Comparison of ENCODE assay signal across 20 cellular contexts in the genomic region with DNA sequence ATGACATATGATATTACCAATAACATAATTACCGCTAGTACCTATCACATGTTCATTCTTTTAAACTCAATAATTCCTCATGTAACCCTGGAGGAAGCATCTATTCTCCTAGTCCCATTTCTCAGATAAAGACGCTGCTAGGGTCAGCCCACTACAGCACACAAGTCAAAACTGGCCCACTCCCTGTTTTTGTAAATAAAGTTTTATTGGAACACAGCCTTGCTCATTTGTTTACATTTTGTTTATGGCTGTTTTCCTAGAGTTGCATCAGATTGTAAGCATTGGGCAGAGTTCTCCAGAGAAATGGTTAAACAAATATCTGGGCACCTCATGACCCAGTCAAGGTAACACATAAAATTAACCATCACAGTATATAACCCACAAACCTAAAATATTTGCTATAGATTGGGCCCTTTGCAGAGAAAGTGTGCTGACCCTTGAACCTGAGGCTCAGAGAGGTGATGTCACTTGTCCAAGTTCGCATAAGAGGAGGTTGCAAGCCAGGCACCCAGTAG. TPM values are rescaled to one million over a fixed set of nuclear protein-coding genes. Genes with fewer than 3 reads are reported as not detected.
DNase-seq lines count a peak whose midpoint lies in the region; ATAC-seq, FAIRE-seq and TF ChIP-seq lines count a peak whose summit lies in the region.
"Had no signal": no experiment of that assay in that cellular context is flagged by ENCODE, and none has a peak within 500 bp of the region (broad histone marks: within the 10 kb centered on the region; RNA-seq: fewer than 3 reads in every experiment).

No MANE protein-coding gene starts in this region.

- no peak overlapping the region for H2BK5ac ChIP-seq in H1 (ENCODE audit: low read depth, low read length)

- no peak overlapping the region for H3K14ac ChIP-seq in H1 (ENCODE audit: insufficient read length)

- H3K79me2 ChIP-seq in GM12878 (ENCODE audit: control insufficient read depth, insufficient read depth, low read length), result no peaks in the 10 kb centered on the region
- no peaks in the 10 kb centered on the region; a peak in 1 of 4 replicates for H3K79me2 ChIP-seq in H1 (ENCODE audit: control insufficient read depth in 1 of 2, insufficient read depth in 2 of 2, low read length in 2 of 2)

- H4K20me1 ChIP-seq in GM12878 (ENCODE audit: control insufficient read depth, insufficient read depth), result no peaks in the 10 kb centered on the region
- no peaks in the 10 kb centered on the region for H4K20me1 ChIP-seq in H1 (replicated peaks in 1 of 2; ENCODE audit: control insufficient read depth in 1 of 2, insufficient read depth in 2 of 2, low read length in 2 of 2)

- no peak overlapping the region for H4K91ac ChIP-seq in H1 (replicated peaks; ENCODE audit: insufficient read length, low read length)

- H3K27ac ChIP-seq in HEK293 (ENCODE audit: extremely low read depth, low read depth, low read length) (no peak overlapping the region), GM12878 (ENCODE audit: control insufficient read depth, insufficient read depth) (no peak overlapping the region), H1 (ENCODE audit: low read depth, low read length) (no peak overlapping the region)
- H3K27ac ChIP-seq: BLaER1 treated with 17β-estradiol and CSF1 and Interleukin-3, amounts not matched to agents 10 nM and 100 nM had no signal

- H3K4me2 ChIP-seq in GM12878 (ENCODE audit: control insufficient read depth, insufficient read depth) (no peak overlapping the region), H1 (ENCODE audit: insufficient read depth in 1 of 2, low read depth in 2 of 2, low read length in 2 of 2) (no peak overlapping the region)
- H3K4me2 ChIP-seq: BLaER1 treated with 17β-estradiol and CSF1 and Interleukin-3, amounts not matched to agents 10 nM and 100 nM; GM23338 had no signal

- no peak overlapping the region for H3K4me3 ChIP-seq in HEK293 (ENCODE audit: low read depth, low read length)
- H3K4me3 ChIP-seq in GM12878, result no peak overlapping the region
- no peak overlapping the region for H3K4me3 ChIP-seq in H1 (ENCODE audit: extremely low read depth in 1 of 4, insufficient read depth in 2 of 4, low read depth in 3 of 4, low read length in 4 of 4)
- H3K4me3 ChIP-seq: BLaER1 treated with 17β-estradiol and CSF1 and Interleukin-3, amounts not matched to agents 10 nM and 100 nM; GM23338 had no signal

- H3K56ac ChIP-seq in H1 (replicated peaks; ENCODE audit: insufficient read length, low read depth, low read length), result no peak overlapping the region

- H2AFZ ChIP-seq in GM12878 (ENCODE audit: control insufficient read depth, low read depth, low read length) (no peak overlapping the region), H1 (ENCODE audit: low read length) (no peak overlapping the region)
- H2AFZ ChIP-seq: GM23338 had no signal

- RAD21 ChIA-PET in GM12878 (lab: Charles Lee; ENCODE audit: unreplicated experiment), result no interaction called here

- H3K27me3 ChIP-seq in GM12878 (replicated peaks in 1 of 2; ENCODE audit: control insufficient read depth in 2 of 2, insufficient read depth in 2 of 2, low read length in 1 of 2) (no peaks in the 10 kb centered on the region; a peak in 1 of 4 replicates), H1 (replicated peaks in 1 of 4; ENCODE audit: control insufficient read depth in 3 of 4, extremely low read depth in 1 of 4, insufficient read depth in 3 of 4, low read length in 3 of 4) (no peaks in the 10 kb centered on the region)
- H3K27me3 ChIP-seq: BLaER1 treated with 17β-estradiol and CSF1 and Interleukin-3, amounts not matched to agents 10 nM and 100 nM had no signal

- no peak overlapping the region for H3K23ac ChIP-seq in H1 (ENCODE audit: insufficient read length)

- no peak overlapping the region for H2AK5ac ChIP-seq in H1 (ENCODE audit: low read depth, low read length)

- H3K9ac ChIP-seq in GM12878 (ENCODE audit: control insufficient read depth, insufficient read depth, low read length) (no peak overlapping the region), H1 (replicated peaks in 1 of 4; ENCODE audit: extremely low read depth in 1 of 4, low read depth in 3 of 4, low read length in 3 of 4) (no peak overlapping the region)
- H3K9ac ChIP-seq: BLaER1 treated with 17β-estradiol and CSF1 and Interleukin-3, amounts not matched to agents 10 nM and 100 nM had no signal

- CTCF ChIA-PET in HEK293 (lab: Yijun Ruan, JAX) (no interaction called here), GM12878 (lab: Yijun Ruan, JAX) (no interaction called here), H1 (lab: Charles Lee; ENCODE audit: partially characterized antibody) (interaction anchor here (1.4 kb wide), 1 partner anchor 17 kb away, joined by 5 read pairs; no protein-coding TSS in a partner anchor)

- H4K8ac ChIP-seq in H1 (ENCODE audit: extremely low read depth, insufficient read depth, low read length), result no peak overlapping the region

- no peak for TF ChIP-seq CTCF in HEK293 (tag by site-specific recombination; IDR thresholded peaks at IDR 0.05)
- TF ChIP-seq CTCF in GM12878 (IDR thresholded peaks at IDR 0.05 in 2 of 3, conservative IDR thresholded peaks at IDR 0.05 in 1 of 3; ENCODE audit: control insufficient read depth in 2 of 3, extremely low read depth in 1 of 3, insufficient read depth in 1 of 3, low read depth in 3 of 3, low read length in 3 of 3), result no peak
- TF ChIP-seq CTCF in H1 (IDR thresholded peaks at IDR 0.05; ENCODE audit: control extremely low read depth in 1 of 3, insufficient read depth in 1 of 3, low read depth in 1 of 3, low read length in 3 of 3), result no peak

- WGBS in GM12878 (ENCODE audit: insufficient coverage, insufficient replicate concordance, low lambda C conversion rate, missing lambda C conversion rate), result 33% methylated on average over 3 of the region's 3 CpGs
- WGBS in H1 (ENCODE audit: extremely low coverage in 1 of 2, insufficient coverage in 1 of 2, insufficient read length in 1 of 2, insufficient replicate concordance in 2 of 2, low coverage in 1 of 2, low lambda C conversion rate in 2 of 2, missing lambda C conversion rate in 1 of 2), 2 experiments, result 85% methylated on average over 3 of the region's 3 CpGs; no CpG with 5 or more reads in 1 of the 2 experiments

- H3K79me1 ChIP-seq in H1 (ENCODE audit: low read depth, low read length), result peaks cover 4% of the 10 kb centered on the region

- in situ Hi-C loops in GM12878 (cut with MboI), result no loop called here

- H3K9me3 ChIP-seq in HEK293 (ENCODE audit: control insufficient read depth, insufficient read depth, low read depth, low read length) (no peaks in the 10 kb centered on the region), GM12878 (replicated peaks; ENCODE audit: control insufficient read depth, insufficient read depth, low read length) (no peaks in the 10 kb centered on the region), H1 (ENCODE audit: insufficient read depth in 2 of 2, low read depth in 1 of 2, low read length in 1 of 2) (no peaks in the 10 kb centered on the region)
- H3K9me3 ChIP-seq: BLaER1 treated with 17β-estradiol and CSF1 and Interleukin-3, amounts not matched to agents 10 nM and 100 nM had no signal

- no peak for TF ChIP-seq EP300 in GM12878 (IDR thresholded peaks at IDR 0.05; ENCODE audit: borderline replicate concordance in 1 of 2, control insufficient read depth in 1 of 2, low read depth in 2 of 2, low read length in 2 of 2)
- TF ChIP-seq EP300 in H1 (IDR thresholded peaks at IDR 0.05; ENCODE audit: borderline replicate concordance in 1 of 2, low read depth in 2 of 2, low read length in 2 of 2), result no peak

- H3K4me1 ChIP-seq in HEK293 (ENCODE audit: control insufficient read depth, insufficient read depth, low read length), result no peaks in the 10 kb centered on the region
- no peaks in the 10 kb centered on the region for H3K4me1 ChIP-seq in GM12878 (ENCODE audit: control insufficient read depth, insufficient read depth, low read length)
- H3K4me1 ChIP-seq in H1 (replicated peaks in 1 of 4; ENCODE audit: control insufficient read depth in 3 of 4, insufficient read depth in 4 of 4, low read length in 3 of 4), result peaks cover 0 to 2% (median 0%) of the 10 kb centered on the region in 4 experiments; a peak in 2 of 7 replicates

- TF ChIP-seq RAD21 in GM12878 (IDR thresholded peaks at IDR 0.05; ENCODE audit: insufficient read depth, low read depth, low read length) (no peak), H1 (IDR thresholded peaks at IDR 0.05 in 1 of 2, conservative IDR thresholded peaks at IDR 0.05 in 1 of 2; ENCODE audit: low read depth in 2 of 2, low read length in 2 of 2) (no peak)

- no peak overlapping the region for H3K4ac ChIP-seq in H1 (replicated peaks; ENCODE audit: insufficient read length, low read depth, low read length)

- H4K5ac ChIP-seq in H1 (ENCODE audit: insufficient read length, low read depth, low read length), result no peak overlapping the region

- 0 out of 2 replicates have a peak overlapping the region, but pooled peaks have one; percentile 97 for H2BK15ac ChIP-seq in H1 (ENCODE audit: low read length)

- no peak overlapping the region for H3K18ac ChIP-seq in H1 (ENCODE audit: extremely low read depth, low read length)

- ATAC-seq in GM12878, result no peak
- ATAC-seq in GM18498 (IDR thresholded peaks at IDR 0.05; ENCODE audit: unreplicated experiment), result no peak
- ATAC-seq: GM23338, HCT116 had no signal

- no TSS peak for BruUV-seq in GM12878 (replicated peaks; lab: Mats Ljungman, UMichigan)

- intact Hi-C loops in GM12878 (cut with micrococcal nuclease; ENCODE audit: unreplicated experiment), result no loop called here

- TF ChIP-seq POLR2A in GM12878 (IDR thresholded peaks at IDR 0.05; ENCODE audit: low read depth, low read length) (no peak), H1 (IDR thresholded peaks at IDR 0.05; ENCODE audit: control extremely low read depth in 1 of 2, low read depth in 2 of 2, low read length in 2 of 2) (no peak)

- H3K36me3 ChIP-seq in HEK293 (ENCODE audit: control insufficient read depth in 2 of 2, insufficient read depth in 1 of 2, low read length in 2 of 2) (peaks cover 0 to 11% of the 10 kb centered on the region in 2 experiments; a peak in 1 of 3 replicates), GM12878 (ENCODE audit: control insufficient read depth in 2 of 2, insufficient read depth in 2 of 2, low read length in 1 of 2) (no peaks in the 10 kb centered on the region), H1 (ENCODE audit: control insufficient read depth in 2 of 4, insufficient read depth in 4 of 4, low read length in 3 of 4) (no peaks in the 10 kb centered on the region)
- H3K36me3 ChIP-seq: BLaER1 treated with 17β-estradiol and CSF1 and Interleukin-3, amounts not matched to agents 10 nM and 100 nM had no signal

- 0 out of 2 replicates have a peak overlapping the region, but pooled peaks have one; percentile 27 for H2BK12ac ChIP-seq in H1 (ENCODE audit: low read depth, low read length)

- H2BK120ac ChIP-seq in H1 (replicated peaks; ENCODE audit: low read depth, low read length), result no peak overlapping the region

- FAIRE-seq in GM12878 (lab: Jason Lieb, UNC) (no peak), H1 (lab: Jason Lieb, UNC) (no peak)
- FAIRE-seq: GM12891, GM18507, HTR-8/SVneo had no signal

- H2BK20ac ChIP-seq in H1 (ENCODE audit: low read length), result no peak overlapping the region

- SMC1A ChIA-PET in GM12878 (lab: Charles Lee; ENCODE audit: uncharacterized antibody, unreplicated experiment), result no interaction called here

- no peak for DNase-seq in GM12878 (ENCODE audit: low read depth, low spot score)
- no peak for DNase-seq in H1 (ENCODE audit: low read depth in 1 of 2, low spot score in 2 of 2)
- DNase-seq in SW 1271 (lab: John Stamatoyannopoulos, UW), result no peak
- DNase-seq in NOMO-1 treated with dmso at 0.1 percent for 144 hours (lab: John Stamatoyannopoulos, UW; ENCODE audit: unreplicated experiment), result no peak
- DNase-seq: CD4-positive, CD25-positive, alpha-beta regulatory T cell; CD8-positive, alpha-beta memory T cell; COR-L47; DMS 273 treated with DMSO at 0.1 percent for 48 hours; DMS53; DND-41; EL had no signal

- POLR2A ChIA-PET in HEK293 (lab: Yijun Ruan, JAX), result no interaction called here
- POLR2A ChIA-PET in GM12878 (lab: Charles Lee), result no interaction called here
- POLR2A ChIA-PET in H1 (lab: Charles Lee; ENCODE audit: partially characterized antibody), result no interaction called here

- H3K23me2 ChIP-seq in H1 (ENCODE audit: low read depth, low read length), result no peaks in the 10 kb centered on the region; the same call in 1 of the 2 replicates

RNA-seq across cellular contexts. Expression of gene MN1, which starts 36.8 kb away (rescaled TPM):
- total RNA-seq in GM12878 (2013; cell fraction: nucleolus; rRNA removed), result 0.12 and 0.46 TPM in 2 replicates
- total RNA-seq in GM12878 (2014; rRNA removed) (under 0.01 TPM in 1 of 2 replicates, not detected in the other), GM12878 (2014; rRNA removed; fragmentation: Illumina TruSeq; extraction: Trizol) (under 0.01 TPM in 1 of 2 replicates, not detected in the other), GM12878 (2021) (0.03 and 0.11 TPM in 2 replicates)
- 0.03 TPM for polyA plus RNA-seq in GM12878 (2011; ENCODE audit: low read depth)
- polyA plus RNA-seq in GM12878 (2011; rRNA removed) (0.04 and 0.12 TPM in 2 replicates), GM12878 (2014; fragmentation: Illumina TruSeq; extraction: Trizol) (0.24 TPM in 1 of 2 replicates, not detected in the other), GM12878 (2014; fragmentation: Nextera tagmentation; extraction: Ambion mirVana) (not detected), GM12878 (2014; rRNA removed) (0.01 TPM in 1 of 2 replicates, not detected in the other), GM12878 (2016; fragmentation: Nextera tagmentation; extraction: Ambion mirVana) (under 1 TPM in 1 of 2 experiments, not detected in 1; 0.14 TPM), H1 (2011; rRNA removed) (3.1 and 5.0 TPM in 2 replicates)
- 0.01 and 0.05 TPM in 2 replicates for polyA plus RNA-seq in GM12878 (2011; cell fraction: cytosol; rRNA removed)
- 0.09 and 0.30 TPM in 2 replicates for polyA plus RNA-seq in GM12878 (2011; cell fraction: nucleus; rRNA removed)
- polyA plus RNA-seq in GM12878 (2012), result 0.06 and 0.42 TPM in 2 replicates
- not detected in 2 replicates for polyA minus RNA-seq in GM12878 (2011; rRNA and poly(A)+ RNA removed)
- not detected in 2 replicates for polyA minus RNA-seq in GM12878 (2011; cell fraction: cytosol; rRNA and poly(A)+ RNA removed)
- 0.29 TPM in 1 of 2 replicates, not detected in the other for polyA minus RNA-seq in GM12878 (2011; cell fraction: nucleus; rRNA and poly(A)+ RNA removed)
- 4.9 and 5.2 TPM in 2 replicates for total RNA-seq in H1 (2021; fragmentation: NEBNext Ultra II Directional; extraction: Animal tissue kit (Norgen Biotek cat#: 25700))
- 2.5 TPM for polyA plus RNA-seq in H1 (2011; cell fraction: cytosol; rRNA removed)
- polyA plus RNA-seq in H1 (2011; cell fraction: nucleus; rRNA removed), result 5.9 TPM
- polyA plus RNA-seq in H1 (2012, experiment 1 of 2), result 2.5 to 3.7 TPM (median 3.4 TPM) in 4 replicates
- polyA plus RNA-seq in H1 (2012, experiment 2 of 2), result 1.8 TPM
- polyA plus RNA-seq in H1 (2013, experiment 1 of 2), result 2.8 TPM
- polyA plus RNA-seq in H1 (2013, experiment 2 of 2), result 3.1 TPM
- 2.0 and 3.1 TPM in 2 replicates for polyA minus RNA-seq in H1 (2011; rRNA and poly(A)+ RNA removed)
- polyA minus RNA-seq in H1 (2011; cell fraction: cytosol; rRNA and poly(A)+ RNA removed), result 5.6 TPM
- 3.3 TPM for polyA minus RNA-seq in H1 (2011; cell fraction: nucleus; rRNA and poly(A)+ RNA removed)
- polyA plus RNA-seq: CD8-positive, alpha-beta memory T cell; IgD-negative memory B cell had no signal
